In genomic region chr5:90593083-90593482, GRCh38 we compare ENCODE assay signal across 2 cellular contexts. TPM values are rescaled to one million over a fixed set of nuclear protein-coding genes. Genes with fewer than 3 reads are reported as not detected.
"Had no signal": no experiment of that assay in that cellular context is flagged by ENCODE, and none has a peak within 500 bp of the region (broad histone marks: within the 10 kb centered on the region; RNA-seq: fewer than 3 reads in every experiment).

No MANE protein-coding gene starts in this region.

RNA-seq across cellular contexts. Expression of gene ADGRV1, which starts 34.5 kb away (rescaled TPM):
- total RNA-seq: left ventricle myocardium inferior, left ventricle myocardium superior had no signal
